11 cellular contexts compared by ENCODE assay signal in the genomic region with DNA sequence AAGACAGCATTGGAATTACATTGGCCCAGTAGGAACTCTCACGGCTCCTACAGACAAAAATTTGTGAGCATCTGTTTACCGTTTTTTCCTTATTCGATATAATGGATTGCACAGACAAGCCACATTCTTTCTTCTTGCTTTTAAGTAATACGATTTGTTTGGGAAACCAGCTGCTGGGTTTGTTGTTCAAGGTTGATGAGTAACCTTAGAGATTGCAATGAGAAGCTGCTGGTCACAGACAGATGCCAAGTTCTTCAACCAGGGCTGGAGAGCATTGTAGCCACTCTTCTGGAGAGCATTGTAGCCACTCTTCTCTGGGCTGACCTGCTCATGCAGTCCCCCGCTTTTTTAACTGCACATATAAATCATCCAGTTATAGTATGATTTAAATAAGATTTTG. TPM values are rescaled to one million over a fixed set of nuclear protein-coding genes. Genes with fewer than 3 reads are reported as not detected.
A peak's percentile ranks its signal among the peaks of the same experiment; 100 is the strongest.
DNase-seq lines count a peak whose midpoint lies in the region; ATAC-seq and TF ChIP-seq lines count a peak whose summit lies in the region.
"Had no signal": no experiment of that assay in that cellular context is flagged by ENCODE, and none has a peak within 500 bp of the region (broad histone marks: within the 10 kb centered on the region; RNA-seq: fewer than 3 reads in every experiment).

No MANE protein-coding gene starts in this region.

- H4K20me1 ChIP-seq in OCI-LY3 (ENCODE audit: insufficient read depth, low read length): peaks cover 5% of the 10 kb centered on the region; the same call in 1 of the 2 replicates
- peaks cover 7% of the 10 kb centered on the region for H4K20me1 ChIP-seq in osteoblast (ENCODE audit: insufficient read depth, low read length)

- ATAC-seq in GM19023 (IDR thresholded peaks at IDR 0.05; ENCODE audit: unreplicated experiment): no peak

- H3K4me3 ChIP-seq in OCI-LY3 (ENCODE audit: low read length): peak overlapping the region; percentile 94
- H3K4me3 ChIP-seq in osteoblast (ENCODE audit: insufficient read depth, low read length): no peak overlapping the region

- H3K4me1 ChIP-seq in OCI-LY3 (ENCODE audit: low read length) (peaks cover 32% of the 10 kb centered on the region), osteoblast (ENCODE audit: insufficient read depth, low read length) (peaks cover 16% of the 10 kb centered on the region)

- H3K36me3 ChIP-seq in OCI-LY3 (replicated peaks; ENCODE audit: low read depth, low read length): peaks cover 6% of the 10 kb centered on the region
- peaks cover 6% of the 10 kb centered on the region for H3K36me3 ChIP-seq in osteoblast (ENCODE audit: insufficient read depth, low read length)

- H3K27me3 ChIP-seq in OCI-LY3 (ENCODE audit: low read depth, low read length) (peaks cover 7% of the 10 kb centered on the region; the same call in 1 of the 2 replicates), osteoblast (ENCODE audit: insufficient read depth, low read length) (peaks cover 16% of the 10 kb centered on the region)

- TF ChIP-seq CTCF in OCI-LY3 (IDR thresholded peaks at IDR 0.05; ENCODE audit: low read depth, low read length) (no peak), osteoblast (IDR thresholded peaks at IDR 0.05; ENCODE audit: extremely low read depth, low read depth, low read length) (no peak)

- intact Hi-C loops in head of caudate nucleus (cut with DNase I): no loop called here

- H3K9ac ChIP-seq in OCI-LY3 (ENCODE audit: low read length): no peak overlapping the region; the same call in 1 of the 2 replicates

- H2AFZ ChIP-seq in OCI-LY3 (ENCODE audit: low read depth, low read length) (peak overlapping the region; percentile 88; the same call in 1 of the 2 replicates), osteoblast (ENCODE audit: low read length) (no peak overlapping the region)

- H3K9me3 ChIP-seq in OCI-LY3 (ENCODE audit: insufficient read depth, low read length) (no peaks in the 10 kb centered on the region), osteoblast (ENCODE audit: low read depth, low read length) (no peaks in the 10 kb centered on the region)

- no peak overlapping the region for H3K27ac ChIP-seq in OCI-LY3 (ENCODE audit: low read length)
- peak overlapping the region; percentile 67 for H3K27ac ChIP-seq in osteoblast (ENCODE audit: low read depth, low read length)
- H3K27ac ChIP-seq: SK-N-MC had no signal

- H3K4me2 ChIP-seq in OCI-LY3 (ENCODE audit: low read length): peak overlapping the region; percentile 93
- peak overlapping the region; percentile 84 for H3K4me2 ChIP-seq in osteoblast (ENCODE audit: insufficient read depth, low read length)

- H3K79me2 ChIP-seq in OCI-LY3 (ENCODE audit: low read length) (peaks cover 25% of the 10 kb centered on the region), osteoblast (ENCODE audit: insufficient read depth, low read length) (peaks cover 30% of the 10 kb centered on the region)

- DNase-seq in EH (ENCODE audit: low read depth): peak; percentile 73
- DNase-seq in fibroblast of gingiva (ENCODE audit: low read depth): peak; percentile 96
- DNase-seq in osteoblast (ENCODE audit: insufficient read length, low spot score, missing footprints): peak; percentile 95
- no peak for DNase-seq in NCI-H226
- no peak for DNase-seq in head of caudate nucleus
- no peak for DNase-seq in NCI-H1092 (lab: John Stamatoyannopoulos, UW)
- DNase-seq: activated effector memory CD4-positive, alpha-beta T cell treated with Interleukin-2 at 50 U/mL for 16 hours; stimulated activated CD4-positive, alpha-beta T cell treated with anti-CD3 and anti-CD28 coated beads, Interleukin-2, amount 100 ng/mL, for 48 hours had no signal

RNA-seq across cellular contexts. Expression of a gene that starts 1.4 kb away (rescaled TPM):
- total RNA-seq in osteoblast: 68.8 and 79.6 TPM in 2 replicates

RNA-seq across cellular contexts. Expression of a gene that starts 26.8 kb away (rescaled TPM):
- total RNA-seq in osteoblast: 8.5 and 9.4 TPM in 2 replicates

Comparison
In these comparisons a context has a peak if more than half of its experiments do, and no peak if none do; other contexts are left out.
1. DNase-seq: peak in EH (single experiment), fibroblast of gingiva (single experiment) and osteoblast (single experiment); none in NCI-H226 (single experiment), head of caudate nucleus (0 of 42) and NCI-H1092 (single experiment).